9 cellular contexts compared by ENCODE assay signal in genomic region chr9:115117999-115118470, GRCh38. TPM values are rescaled to one million over a fixed set of nuclear protein-coding genes. Genes with fewer than 3 reads are reported as not detected.
DNase-seq lines count a peak whose midpoint lies in the region; ATAC-seq, FAIRE-seq and TF ChIP-seq lines count a peak whose summit lies in the region.
"Had no signal": no experiment of that assay in that cellular context is flagged by ENCODE, and none has a peak within 500 bp of the region (broad histone marks: within the 10 kb centered on the region; RNA-seq: fewer than 3 reads in every experiment).

Gene TNC (minus strand): TSS chr9:115118157. CDS start chr9:115091018, 27,139 bp downstream.

- DNase-seq in Ammon's horn (ENCODE audit: low spot score), result peak; percentile 45
- DNase-seq in NCI-H1694 (lab: John Stamatoyannopoulos, UW), result peak; percentile 21
- peak; percentile 90 for DNase-seq in chondrocyte (ENCODE audit: low spot score)
- peak; percentile 85 for DNase-seq in kidney
- DNase-seq in substantia nigra (lab: John Stamatoyannopoulos, UW), result peak in 37 of 49 donors; percentile 10 to 73 (median 39)

- no peaks in the 10 kb centered on the region for H3K27me3 Mint-ChIP-seq in chondrocyte (ENCODE audit: low read depth)

- intact Hi-C loops in kidney (cut with DNase I), result no loop called here

- H3K36me3 ChIP-seq in kidney (ENCODE audit: control insufficient read depth in 1 of 2, insufficient read depth in 2 of 2, low read length in 2 of 2), result no peaks in the 10 kb centered on the region

- no peaks in the 10 kb centered on the region for H3K36me3 Mint-ChIP-seq in chondrocyte (ENCODE audit: low read depth)
- H3K36me3 Mint-ChIP-seq: activated naive CD4-positive, alpha-beta T cell treated with anti-CD3 and anti-CD28 coated beads, Interleukin-2, amount 50 U/mL, for 24 hours had no signal

- ATAC-seq in GM19035 (IDR thresholded peaks at IDR 0.05; ENCODE audit: unreplicated experiment) (no peak), HG02623 (IDR thresholded peaks at IDR 0.05; ENCODE audit: unreplicated experiment) (no peak), HG03025 (IDR thresholded peaks at IDR 0.05; ENCODE audit: low FRiP score, unreplicated experiment) (no peak)

- no peak for FAIRE-seq in kidney (lab: Jason Lieb, UNC)

- H3K27ac ChIP-seq in kidney (ENCODE audit: low read depth in 2 of 2, low read length in 2 of 2) (peak within 1 kb of the TSS; percentile 34 to 55), substantia nigra (ENCODE audit: low read depth, low read length, poor library complexity, severe bottlenecking) (no peak within 1 kb of the TSS)

- TF ChIP-seq CTCF in chondrocyte (IDR thresholded peaks at IDR 0.05) (no peak), kidney (IDR thresholded peaks at IDR 0.05; ENCODE audit: borderline replicate concordance, extremely low read depth, insufficient read depth) (no peak)

- peaks cover 59% of the 10 kb centered on the region for H3K4me1 Mint-ChIP-seq in chondrocyte (ENCODE audit: low read depth)

- H3K4me3 ChIP-seq in kidney (ENCODE audit: low read length in 2 of 2), result peak within 1 kb of the TSS; percentile 37 to 50

- no peaks in the 10 kb centered on the region for H3K9me3 Mint-ChIP-seq in chondrocyte (ENCODE audit: low read depth)
- H3K9me3 Mint-ChIP-seq: activated naive CD4-positive, alpha-beta T cell treated with anti-CD3 and anti-CD28 coated beads, Interleukin-2, amount 50 U/mL, for 24 hours had no signal

- H3K4me1 ChIP-seq in kidney (ENCODE audit: control insufficient read depth in 1 of 2, insufficient read depth in 1 of 2, low read depth in 1 of 2, low read length in 2 of 2), result peaks cover 0 to 8% of the 10 kb centered on the region in 2 donors

- H3K27ac Mint-ChIP-seq in chondrocyte (ENCODE audit: unreplicated experiment), result peak within 1 kb of the TSS; percentile 97
- H3K27ac Mint-ChIP-seq: activated naive CD4-positive, alpha-beta T cell treated with anti-CD3 and anti-CD28 coated beads, Interleukin-2, amount 50 U/mL, for 24 hours had no signal

- H3K4me3 Mint-ChIP-seq in chondrocyte (ENCODE audit: unreplicated experiment), result peak within 1 kb of the TSS; percentile 75
- H3K4me3 Mint-ChIP-seq: activated naive CD4-positive, alpha-beta T cell treated with anti-CD3 and anti-CD28 coated beads, Interleukin-2, amount 50 U/mL, for 24 hours had no signal

- H3K9ac ChIP-seq in kidney (ENCODE audit: low read length in 2 of 2), result no peak within 1 kb of the TSS

- H3K9me3 ChIP-seq in kidney (ENCODE audit: control insufficient read depth in 1 of 2, low read length in 2 of 2), result no peaks in the 10 kb centered on the region

RNA-seq across cellular contexts. Expression of gene TNC, which starts in this region (rescaled TPM):
- total RNA-seq in chondrocyte, result 61.3 to 179 TPM (median 64.1 TPM) in 3 replicates
- total RNA-seq in kidney, result 254 TPM
- 9.4 TPM for polyA plus RNA-seq in kidney (ENCODE audit: insufficient read depth, low read depth, low replicate concordance)

Comparison
In these comparisons a context has a peak if more than half of its experiments do, and no peak if none do; other contexts are left out.
1. DNase-seq: peak in every context shown above with its lines; median percentile 90 in chondrocyte; 85 in kidney; 45 in Ammon's horn; 39 in substantia nigra; 21 in NCI-H1694.